ENCODE assay signal across 8 cellular contexts in the genomic region with DNA sequence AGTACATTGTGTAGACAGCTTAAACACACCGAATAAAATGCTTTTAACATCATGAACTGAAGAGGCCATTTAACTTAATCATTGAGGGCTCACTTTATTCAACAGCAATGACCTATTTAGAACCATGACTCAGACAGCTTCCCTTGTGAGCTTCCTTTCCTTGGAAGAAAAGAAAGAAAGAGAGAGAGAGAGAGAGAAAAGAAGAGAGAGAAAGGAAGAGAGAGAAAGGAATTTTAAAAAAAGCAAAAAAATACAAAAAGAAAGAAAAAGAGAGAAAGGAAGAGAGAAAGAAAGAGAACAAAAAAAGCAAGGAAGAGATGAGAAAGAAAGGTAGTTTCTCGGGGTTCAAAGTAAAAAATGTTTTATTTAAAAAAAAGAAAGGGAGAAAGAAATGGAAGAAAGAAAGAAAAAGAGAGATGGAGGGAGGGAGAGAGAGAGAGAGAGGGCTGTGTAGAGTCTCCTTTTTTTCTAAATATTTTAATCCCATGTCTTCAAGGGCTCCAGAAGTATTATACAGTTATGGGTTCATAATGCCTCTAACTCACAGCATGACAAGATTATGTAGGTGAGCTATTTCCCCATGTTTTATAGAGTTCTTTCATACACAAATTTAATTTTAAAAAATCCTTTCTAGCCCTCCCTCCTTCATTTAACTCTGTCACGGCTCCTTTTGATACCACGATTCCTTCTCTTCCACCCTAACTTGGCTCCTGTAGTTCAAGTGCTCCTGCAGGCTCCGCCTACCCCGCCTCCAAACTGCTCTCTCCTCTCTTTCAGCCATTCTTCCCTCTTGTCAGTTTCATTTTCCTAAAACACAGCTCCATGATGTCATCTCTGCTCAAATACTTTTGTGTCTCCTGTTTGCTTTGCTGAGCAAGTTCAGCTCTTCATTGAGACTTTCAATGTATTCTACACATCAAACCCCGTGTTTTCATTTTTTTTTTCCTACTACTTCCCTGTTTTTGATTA.
DNase-seq lines count a peak whose midpoint lies in the region; ATAC-seq and TF ChIP-seq lines count a peak whose summit lies in the region.

No MANE protein-coding gene starts in this region.

- H4K91ac ChIP-seq in IMR-90 (ENCODE audit: insufficient read depth, low read depth, low read length): no peak overlapping the region

- H3K23ac ChIP-seq in IMR-90 (ENCODE audit: low read depth, low read length): no peak overlapping the region

- peaks cover 58% of the 10 kb centered on the region for H3K4me1 Mint-ChIP-seq in brain
- H3K4me1 Mint-ChIP-seq in activated T-helper 17 cell treated with anti-CD3 and anti-CD28 coated beads, Interleukin-2, amount 50 U/mL, for 72 hours: peaks cover 5% of the 10 kb centered on the region
- H3K4me1 Mint-ChIP-seq in stimulated activated naive B cell treated with anti-CD40 and anti-IgM and Interleukin-4, amounts not matched to agents 10 μg/mL and 1 μg/mL and 100 μg/mL, for 72 hours: peaks cover 0 to 4% of the 10 kb centered on the region in 2 donors

- no TSS peak for BruUV-seq in IMR-90 (replicated peaks; lab: Mats Ljungman, UMichigan)

- peaks cover 19% of the 10 kb centered on the region for H3K36me3 Mint-ChIP-seq in brain
- no peaks in the 10 kb centered on the region for H3K36me3 Mint-ChIP-seq in activated T-helper 17 cell treated with anti-CD3 and anti-CD28 coated beads, Interleukin-2, amount 50 U/mL, for 72 hours (ENCODE audit: low read depth)
- no peaks in the 10 kb centered on the region for H3K36me3 Mint-ChIP-seq in stimulated activated naive B cell treated with anti-CD40 and anti-IgM and Interleukin-4, amounts not matched to agents 10 μg/mL and 1 μg/mL and 100 μg/mL, for 72 hours

- H3K14ac ChIP-seq in IMR-90 (replicated peaks; ENCODE audit: low read depth, low read length): no peak overlapping the region

- peak overlapping the region; percentile 48 to 78 (median 62) for H3K4me3 Mint-ChIP-seq in brain
- no peak overlapping the region for H3K4me3 Mint-ChIP-seq in activated T-helper 17 cell treated with anti-CD3 and anti-CD28 coated beads, Interleukin-2, amount 50 U/mL, for 72 hours
- no peak overlapping the region for H3K4me3 Mint-ChIP-seq in stimulated activated naive B cell treated with anti-CD40 and anti-IgM and Interleukin-4, amounts not matched to agents 10 μg/mL and 1 μg/mL and 100 μg/mL, for 72 hours

- peak overlapping the region; percentile 57; the same call in 1 of the 2 replicates for H3K18ac ChIP-seq in IMR-90 (ENCODE audit: low read depth, low read length)

- H2BK15ac ChIP-seq in IMR-90 (ENCODE audit: low read depth, low read length): peak overlapping the region; percentile 16; the same call in 1 of the 3 replicates

- CTCF ChIA-PET in IMR-90 (lab: Yijun Ruan, JAX): interaction anchor here (0.6 to 1.0 kb wide), 7 partner anchors 29 to 382 kb away, joined by 3 to 12 read pairs (median 4); no protein-coding TSS in a partner anchor

- no peak for TF ChIP-seq POLR2A in IMR-90 (IDR thresholded peaks at IDR 0.05; ENCODE audit: low read depth, low read length)
- no peak for TF ChIP-seq POLR2A in vagina (IDR thresholded peaks at IDR 0.05)

- peaks cover 3% of the 10 kb centered on the region for H3K27me3 Mint-ChIP-seq in brain
- H3K27me3 Mint-ChIP-seq in activated T-helper 17 cell treated with anti-CD3 and anti-CD28 coated beads, Interleukin-2, amount 50 U/mL, for 72 hours: peaks cover 5% of the 10 kb centered on the region
- peaks cover 4 to 9% of the 10 kb centered on the region in 2 donors for H3K27me3 Mint-ChIP-seq in stimulated activated naive B cell treated with anti-CD40 and anti-IgM and Interleukin-4, amounts not matched to agents 10 μg/mL and 1 μg/mL and 100 μg/mL, for 72 hours

- no peak overlapping the region for H2AK5ac ChIP-seq in IMR-90 (ENCODE audit: low read depth, low read length)

- H3K4me3 ChIP-seq in IMR-90 (ENCODE audit: insufficient read depth, low read depth, low read length) (no peak overlapping the region), vagina (no peak overlapping the region)

- peak overlapping the region; percentile 73 to 97 (median 90) for H3K27ac Mint-ChIP-seq in brain
- H3K27ac Mint-ChIP-seq in activated T-helper 17 cell treated with anti-CD3 and anti-CD28 coated beads, Interleukin-2, amount 50 U/mL, for 72 hours: no peak overlapping the region
- H3K27ac Mint-ChIP-seq in stimulated activated naive B cell treated with anti-CD40 and anti-IgM and Interleukin-4, amounts not matched to agents 10 μg/mL and 1 μg/mL and 100 μg/mL, for 72 hours: no peak overlapping the region

- H3K79me1 ChIP-seq in IMR-90 (ENCODE audit: low read depth in 1 of 2, low read length in 2 of 2): peaks cover 0 to 4% of the 10 kb centered on the region in 2 experiments; a peak in 1 of 4 replicates

- no peaks in the 10 kb centered on the region for H4K20me1 ChIP-seq in IMR-90 (ENCODE audit: insufficient read depth, low read length)

- no peaks in the 10 kb centered on the region for H3K9me3 ChIP-seq in IMR-90 (ENCODE audit: control insufficient read depth, insufficient read depth, low read length)
- no peaks in the 10 kb centered on the region for H3K9me3 ChIP-seq in vagina

- H2BK5ac ChIP-seq in IMR-90 (ENCODE audit: low read depth, low read length, poor library complexity, severe bottlenecking): peak overlapping the region; percentile 10

- POLR2A ChIA-PET in IMR-90 (lab: Charles Lee; ENCODE audit: unreplicated experiment): no interaction called here

- peak overlapping the region; percentile 52; the same call in 1 of the 2 replicates for H3K4ac ChIP-seq in IMR-90 (ENCODE audit: low read depth, low read length)

- peak overlapping the region; percentile 1; the same call in 1 of the 2 replicates for H3K4me2 ChIP-seq in IMR-90 (ENCODE audit: low read depth, low read length)

- DNase-seq in A172 (ENCODE audit: low spot score) (peak; percentile 78), IMR-90 (peak; percentile 87), left lobe of liver (ENCODE audit: low spot score) (no peak), vagina (ENCODE audit: extremely low spot score in 2 of 2) (no peak)
- no peak for DNase-seq in stimulated activated naive B cell treated with anti-CD40 and anti-IgM and Interleukin-4, amounts not matched to agents 10 μg/mL and 1 μg/mL and 100 μg/mL, for 72 hours

- H3K4me1 ChIP-seq in IMR-90 (ENCODE audit: control insufficient read depth, insufficient read depth, low read length) (peaks cover 9% of the 10 kb centered on the region), vagina (no peaks in the 10 kb centered on the region)

- intact Hi-C loops in IMR-90 (cut with micrococcal nuclease): no loop called here
- intact Hi-C loops in vagina (cut with DNase I): no loop called here

- WGBS in IMR-90 (ENCODE audit: extremely low coverage in 2 of 2, insufficient read length in 1 of 2), 2 experiments: 100% methylated on average over 1 of the region's 7 CpGs

- H4K8ac ChIP-seq in IMR-90 (ENCODE audit: low read depth in 2 of 2, low read length in 2 of 2): peak overlapping the region in 1 of 2 experiments; percentile 24; a peak in 1 of 4 replicates

- H2AFZ ChIP-seq in IMR-90 (replicated peaks; ENCODE audit: low read length, poor library complexity): no peak overlapping the region

- peak overlapping the region; percentile 38; the same call in 1 of the 2 replicates for H2BK20ac ChIP-seq in IMR-90 (ENCODE audit: low read depth, low read length)

- peak overlapping the region; percentile 75 for H4K5ac ChIP-seq in IMR-90 (ENCODE audit: low read depth, low read length)

- H3K56ac ChIP-seq in IMR-90 (ENCODE audit: extremely low read depth, insufficient read depth, low read length): no peak overlapping the region

- H2BK120ac ChIP-seq in IMR-90 (ENCODE audit: low read depth, low read length): peak overlapping the region; percentile 11; the same call in 1 of the 2 replicates

- dilution Hi-C loops in IMR-90 (cut with HindIII; ENCODE audit: low sequenced_read_pairs, unreplicated experiment): no loop called here

- H3K9me1 ChIP-seq in IMR-90 (ENCODE audit: insufficient read depth, low read length): peaks cover 11% of the 10 kb centered on the region

- H3K27me3 ChIP-seq in IMR-90 (ENCODE audit: control insufficient read depth, insufficient read depth, low read length) (no peaks in the 10 kb centered on the region), vagina (no peaks in the 10 kb centered on the region)

- peaks cover 6 to 23% (median 13%) of the 10 kb centered on the region in 5 experiments for H3K9me3 Mint-ChIP-seq in brain
- peaks cover 4% of the 10 kb centered on the region for H3K9me3 Mint-ChIP-seq in activated T-helper 17 cell treated with anti-CD3 and anti-CD28 coated beads, Interleukin-2, amount 50 U/mL, for 72 hours
- peaks cover 0 to 3% of the 10 kb centered on the region in 2 donors for H3K9me3 Mint-ChIP-seq in stimulated activated naive B cell treated with anti-CD40 and anti-IgM and Interleukin-4, amounts not matched to agents 10 μg/mL and 1 μg/mL and 100 μg/mL, for 72 hours

- in situ Hi-C loops in IMR-90 (cut with MboI; ENCODE audit: low sequenced_read_pairs): no loop called here

- no peak overlapping the region; the same call in 1 of the 2 replicates for H3K9ac ChIP-seq in IMR-90 (ENCODE audit: low read depth, low read length)

- no peak for TF ChIP-seq RAD21 in IMR-90 (IDR thresholded peaks at IDR 0.05; ENCODE audit: low read length)

- TF ChIP-seq CTCF in IMR-90 (conservative IDR thresholded peaks at IDR 0.05; ENCODE audit: low read depth, low read length): no peak
- TF ChIP-seq CTCF in brain (conservative IDR thresholded peaks at IDR 0.05): no peak
- TF ChIP-seq CTCF in vagina (IDR thresholded peaks at IDR 0.05): no peak

- peak; percentile 62 for ATAC-seq in IMR-90 (ENCODE audit: low read depth)
- ATAC-seq in left lobe of liver: peak; percentile 49
- ATAC-seq in activated T-helper 17 cell treated with anti-CD3 and anti-CD28 coated beads, Interleukin-2, amount 50 U/mL, for 72 hours (replicated peaks): no peak
- no peak for ATAC-seq in GM18870 (IDR thresholded peaks at IDR 0.05; ENCODE audit: unreplicated experiment)
- no peak for ATAC-seq in stimulated activated naive B cell treated with anti-CD40 and anti-IgM and Interleukin-4, amounts not matched to agents 10 μg/mL and 1 μg/mL and 100 μg/mL, for 72 hours (replicated peaks)

- H2AK9ac ChIP-seq in IMR-90 (replicated peaks; ENCODE audit: low read depth, low read length, poor library complexity): no peak overlapping the region

- H3K27ac ChIP-seq in IMR-90 (ENCODE audit: insufficient read depth, low read length): no peak overlapping the region
- H3K27ac ChIP-seq in vagina: peak overlapping the region; percentile 6

- H3K36me3 ChIP-seq in IMR-90 (ENCODE audit: control insufficient read depth, insufficient read depth, low read length) (no peaks in the 10 kb centered on the region), vagina (no peaks in the 10 kb centered on the region)

Comparison
In these comparisons a context has a peak if more than half of its experiments do, and no peak if none do; other contexts are left out.
1. DNase-seq: peak in A172 (single experiment) and IMR-90 (single experiment); none in left lobe of liver (single experiment), vagina (0 of 2) and stimulated activated naive B cell treated with anti-CD40 and anti-IgM and Interleukin-4, amounts not matched to agents 10 μg/mL and 1 μg/mL and 100 μg/mL, for 72 hours (single experiment).
2. ATAC-seq: peak in IMR-90 (single experiment) and left lobe of liver (single experiment); none in activated T-helper 17 cell treated with anti-CD3 and anti-CD28 coated beads, Interleukin-2, amount 50 U/mL, for 72 hours (single experiment), GM18870 (single experiment) and stimulated activated naive B cell treated with anti-CD40 and anti-IgM and Interleukin-4, amounts not matched to agents 10 μg/mL and 1 μg/mL and 100 μg/mL, for 72 hours (0 of 2).
3. H3K27ac Mint-ChIP-seq: peak in brain (5 of 5); none in activated T-helper 17 cell treated with anti-CD3 and anti-CD28 coated beads, Interleukin-2, amount 50 U/mL, for 72 hours (single experiment) and stimulated activated naive B cell treated with anti-CD40 and anti-IgM and Interleukin-4, amounts not matched to agents 10 μg/mL and 1 μg/mL and 100 μg/mL, for 72 hours (single experiment).
4. H3K4me3 Mint-ChIP-seq: peak in brain (5 of 5); none in activated T-helper 17 cell treated with anti-CD3 and anti-CD28 coated beads, Interleukin-2, amount 50 U/mL, for 72 hours (single experiment) and stimulated activated naive B cell treated with anti-CD40 and anti-IgM and Interleukin-4, amounts not matched to agents 10 μg/mL and 1 μg/mL and 100 μg/mL, for 72 hours (0 of 2).